ENCODE assay signal across 20 cellular contexts in genomic region chr21:41152149-41152548, GRCh38.
DNase-seq lines count a peak whose midpoint lies in the region; ATAC-seq lines count a peak whose summit lies in the region.
"Had no signal": no experiment of that assay in that cellular context is flagged by ENCODE, and none has a peak within 500 bp of the region (broad histone marks: within the 10 kb centered on the region; RNA-seq: fewer than 3 reads in every experiment).

No MANE protein-coding gene starts in this region.

- ATAC-seq in memory B cell (ENCODE audit: low read depth) (peak; percentile 71), GM18511 (IDR thresholded peaks at IDR 0.05; ENCODE audit: unreplicated experiment) (no peak)
- ATAC-seq: GM12878, SK-N-SH treated with all-trans-retinoic acid at 6 μM for 48 hours had no signal

- peaks cover 13% of the 10 kb centered on the region for H3K27me3 Mint-ChIP-seq in memory B cell

- peaks cover 12% of the 10 kb centered on the region for H3K9me3 Mint-ChIP-seq in memory B cell

- no peak overlapping the region for H3K27ac Mint-ChIP-seq in memory B cell

- peaks cover 8% of the 10 kb centered on the region for H3K36me3 Mint-ChIP-seq in memory B cell

- H3K4me1 Mint-ChIP-seq in memory B cell, result peaks cover 7% of the 10 kb centered on the region

- H3K4me3 Mint-ChIP-seq in memory B cell, result no peak overlapping the region

- DNase-seq in NOMO-1 treated with DMSO at 0.1 percent for 48 hours (lab: John Stamatoyannopoulos, UW; ENCODE audit: unreplicated experiment) (peak; percentile 8), NOMO-1 (lab: John Stamatoyannopoulos, UW; ENCODE audit: unreplicated experiment in 2 of 2) (no peak), SKM-1 (lab: John Stamatoyannopoulos, UW; ENCODE audit: unreplicated experiment) (peak; percentile 48), memory B cell (ENCODE audit: low spot score in 2 of 2) (no peak), NCI-H1092 (lab: John Stamatoyannopoulos, UW) (no peak), NCI-H1092 treated with DMSO at 0.1 percent for 48 hours (lab: John Stamatoyannopoulos, UW) (no peak)
- DNase-seq: 8988T, C1 segment of cervical spinal cord, EL, GOT3, HCEC 1CT, NCI-H1105, NCI-H146, NCI-H2029, NCI-H2227 treated with DMSO at 0.1 percent for 48 hours, NCI-H510A, Peyer's patch had no signal

Comparison
In these comparisons a context has a peak if more than half of its experiments do, and no peak if none do; other contexts are left out.
1. DNase-seq: peak in NOMO-1 treated with DMSO at 0.1 percent for 48 hours (single experiment) and SKM-1 (single experiment); none in NOMO-1 (0 of 2), memory B cell (0 of 2), NCI-H1092 (single experiment) and NCI-H1092 treated with DMSO at 0.1 percent for 48 hours (single experiment).